ENCODE assay signal across 1 cellular context in the genomic region with DNA sequence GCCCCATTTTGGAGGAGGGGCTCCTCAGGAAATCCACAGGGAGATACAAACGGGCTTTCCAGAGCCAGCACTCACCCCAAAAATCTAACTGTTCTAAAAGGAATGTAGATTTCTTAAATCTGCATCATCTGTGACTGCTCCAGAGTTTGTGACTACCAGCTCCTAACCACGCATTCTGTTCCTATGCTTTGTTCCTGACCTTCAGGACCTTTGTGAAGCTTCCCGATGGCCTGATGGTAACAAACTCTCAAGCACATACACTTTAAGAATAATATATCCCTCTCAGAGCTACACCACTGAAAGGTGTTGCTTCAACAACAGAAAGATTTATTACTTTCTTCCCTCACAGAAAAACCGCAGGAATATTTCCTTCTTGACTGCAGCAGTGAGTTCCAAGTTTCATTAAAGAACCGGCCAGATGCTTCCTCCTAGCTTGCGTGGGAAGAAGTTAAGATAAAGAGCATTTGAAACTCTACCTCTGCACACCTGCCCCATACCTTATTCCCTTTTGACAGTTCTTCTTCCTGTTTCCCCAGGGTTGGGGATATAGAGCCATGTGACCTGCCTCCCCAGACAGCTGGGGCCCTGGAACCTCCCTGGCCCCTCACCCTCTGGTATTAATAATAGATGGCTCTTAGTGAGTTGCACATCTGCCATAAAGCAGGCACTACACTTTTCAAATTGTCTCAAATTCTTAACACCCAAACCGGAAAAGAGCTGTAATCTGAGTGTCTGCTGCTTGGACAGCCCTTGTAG.
TF ChIP-seq lines count a peak whose summit lies in the region.

No MANE protein-coding gene starts in this region.

TF ChIP-seq in endothelial cell of umbilical vein, 7 proteins besides CTCF, POLR2A, EP300 and RAD21 (continued from another document):
- TF ChIP-seq, protein P1, sequence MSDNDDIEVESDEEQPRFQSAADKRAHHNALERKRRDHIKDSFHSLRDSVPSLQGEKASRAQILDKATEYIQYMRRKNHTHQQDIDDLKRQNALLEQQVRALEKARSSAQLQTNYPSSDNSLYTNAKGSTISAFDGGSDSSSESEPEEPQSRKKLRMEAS (IDR thresholded peaks at IDR 0.05; ENCODE audit: insufficient read depth, insufficient read length), result no peak
